ENCODE assay signal across 9 cellular contexts in genomic region chr6:56370127-56370540, GRCh38.
DNase-seq lines count a peak whose midpoint lies in the region; ATAC-seq and TF ChIP-seq lines count a peak whose summit lies in the region.
"Had no signal": no experiment of that assay in that cellular context is flagged by ENCODE, and none has a peak within 500 bp of the region (broad histone marks: within the 10 kb centered on the region; RNA-seq: fewer than 3 reads in every experiment).

No MANE protein-coding gene starts in this region.

- peak overlapping the region; percentile 55 for H3K9ac ChIP-seq in skeletal muscle satellite cell (ENCODE audit: low read depth, low read length)

- no peaks in the 10 kb centered on the region for H3K9me3 Mint-ChIP-seq in activated naive CD4-positive, alpha-beta T cell treated with anti-CD3 and anti-CD28 coated beads, Interleukin-2, amount 50 U/mL, for 72 hours
- H3K9me3 Mint-ChIP-seq: activated naive CD4-positive, alpha-beta T cell treated with anti-CD3 and anti-CD28 coated beads, Interleukin-2, amount 50 U/mL, for 24 hours had no signal

- H3K4me2 ChIP-seq in skeletal muscle satellite cell (ENCODE audit: low read length) = peak overlapping the region; percentile 82

- peak; percentile 24 for DNase-seq in H7
- peak; percentile 59 for DNase-seq in amniotic epithelial cell (ENCODE audit: low read depth)
- peak; percentile 76 for DNase-seq in right atrium auricular region (ENCODE audit: low spot score)
- no peak for DNase-seq in stimulated activated CD4-positive, alpha-beta T cell treated with anti-CD3 and anti-CD28 coated beads, Interleukin-4, amount 100 ng/mL, for 1 hour
- no peak for DNase-seq in activated naive CD4-positive, alpha-beta T cell treated with anti-CD3 and anti-CD28 coated beads, Interleukin-2, amount 50 U/mL, for 72 hours (ENCODE audit: low spot score in 2 of 2)
- DNase-seq in stimulated activated CD4-positive, alpha-beta T cell treated with anti-CD3 and anti-CD28 coated beads, Interleukin-2, amount 100 ng/mL, for 48 hours = no peak

- H3K36me3 ChIP-seq in H7 (replicated peaks; ENCODE audit: control insufficient read depth, insufficient read depth, low read length) (no peaks in the 10 kb centered on the region), right atrium auricular region (no peaks in the 10 kb centered on the region), skeletal muscle satellite cell (ENCODE audit: insufficient read depth, low read length) (no peaks in the 10 kb centered on the region)

- H3K4me3 ChIP-seq in H7 (ENCODE audit: insufficient read depth, low read depth, low read length) (no peak overlapping the region), right atrium auricular region (no peak overlapping the region), skeletal muscle satellite cell (ENCODE audit: low read length) (peak overlapping the region; percentile 51)

- H3K4me1 ChIP-seq in right atrium auricular region = peaks cover 0 to 52% of the 10 kb centered on the region in 2 donors
- H3K4me1 ChIP-seq in skeletal muscle satellite cell (ENCODE audit: control insufficient read depth, insufficient read depth, low read length) = peaks cover 36% of the 10 kb centered on the region

- no peaks in the 10 kb centered on the region for H3K27me3 ChIP-seq in H7 (ENCODE audit: control insufficient read depth, insufficient read depth, low read length)
- no peaks in the 10 kb centered on the region for H3K27me3 ChIP-seq in right atrium auricular region
- H3K27me3 ChIP-seq in skeletal muscle satellite cell (ENCODE audit: control insufficient read depth, insufficient read depth, low read length) = no peaks in the 10 kb centered on the region

- H3K9me3 ChIP-seq in right atrium auricular region (no peaks in the 10 kb centered on the region), skeletal muscle satellite cell (replicated peaks; ENCODE audit: low read length) (no peaks in the 10 kb centered on the region)

- H3K36me3 Mint-ChIP-seq in activated naive CD4-positive, alpha-beta T cell treated with anti-CD3 and anti-CD28 coated beads, Interleukin-2, amount 50 U/mL, for 72 hours = no peaks in the 10 kb centered on the region
- H3K36me3 Mint-ChIP-seq: activated naive CD4-positive, alpha-beta T cell treated with anti-CD3 and anti-CD28 coated beads, Interleukin-2, amount 50 U/mL, for 24 hours had no signal

- peak overlapping the region; percentile 71 to 82 for H3K27ac ChIP-seq in right atrium auricular region

- H3K27ac Mint-ChIP-seq in activated naive CD4-positive, alpha-beta T cell treated with anti-CD3 and anti-CD28 coated beads, Interleukin-2, amount 50 U/mL, for 72 hours = no peak overlapping the region
- H3K27ac Mint-ChIP-seq: activated naive CD4-positive, alpha-beta T cell treated with anti-CD3 and anti-CD28 coated beads, Interleukin-2, amount 50 U/mL, for 24 hours had no signal

- ATAC-seq in activated naive CD4-positive, alpha-beta T cell treated with anti-CD3 and anti-CD28 coated beads, Interleukin-2, amount 50 U/mL, for 72 hours = no peak
- no peak for ATAC-seq in HG02840 (IDR thresholded peaks at IDR 0.05; ENCODE audit: low FRiP score, unreplicated experiment)

- peak; percentile 22 to 64 for TF ChIP-seq CTCF in right atrium auricular region (IDR thresholded peaks at IDR 0.05)

Comparison
In these comparisons a context has a peak if more than half of its experiments do, and no peak if none do; other contexts are left out.
1. DNase-seq: peak in H7 (single experiment), amniotic epithelial cell (single experiment) and right atrium auricular region (single experiment); none in stimulated activated CD4-positive, alpha-beta T cell treated with anti-CD3 and anti-CD28 coated beads, Interleukin-4, amount 100 ng/mL, for 1 hour (single experiment), activated naive CD4-positive, alpha-beta T cell treated with anti-CD3 and anti-CD28 coated beads, Interleukin-2, amount 50 U/mL, for 72 hours (0 of 2) and stimulated activated CD4-positive, alpha-beta T cell treated with anti-CD3 and anti-CD28 coated beads, Interleukin-2, amount 100 ng/mL, for 48 hours (0 of 2).